Comparison of ENCODE assay signal across 1 cellular context in genomic region chr7:120327054-120327453, GRCh38.
TF ChIP-seq lines count a peak whose summit lies in the region.

No MANE protein-coding gene starts in this region.

TF ChIP-seq in GM12878, 131 proteins besides CTCF, POLR2A, EP300 and RAD21 (continued from another document):
- TF ChIP-seq PRDM15 (CRISPR knock-in tag; IDR thresholded peaks at IDR 0.05), result no peak
- TF ChIP-seq IRF4 (IDR thresholded peaks at IDR 0.05; ENCODE audit: low read depth, low read length), result no peak
- no peak for TF ChIP-seq ZNF217 (IDR thresholded peaks at IDR 0.05)
